ENCODE assay signal across 8 cellular contexts in the genomic region with DNA sequence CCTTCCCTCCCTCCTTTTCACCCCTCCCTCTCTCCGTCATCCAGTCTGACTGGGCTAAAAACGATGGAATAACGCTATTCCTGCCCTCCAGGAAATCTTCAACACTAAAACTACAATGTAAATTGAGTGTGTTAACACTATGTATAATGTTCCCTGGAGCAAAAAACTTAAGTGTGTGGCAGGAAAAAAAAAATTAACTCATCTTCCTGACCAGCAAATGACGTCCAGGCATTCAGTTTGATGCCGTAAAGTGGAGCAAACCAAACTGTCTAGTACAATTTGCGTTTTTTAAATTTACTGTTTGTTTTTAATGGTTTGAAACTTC. TPM values are rescaled to one million over a fixed set of nuclear protein-coding genes. Genes with fewer than 3 reads are reported as not detected.
A peak's percentile ranks its signal among the peaks of the same experiment; 100 is the strongest.
DNase-seq lines count a peak whose midpoint lies in the region; ATAC-seq and TF ChIP-seq lines count a peak whose summit lies in the region.

No MANE protein-coding gene starts in this region.

- peaks cover 15% of the 10 kb centered on the region for H3K36me3 Mint-ChIP-seq in activated CD4-positive, alpha-beta T cell treated with anti-CD3 and anti-CD28 coated beads, Interleukin-2, amount 10 ng/mL, durations not matched to agents 7 days and 5 days (ENCODE audit: low read depth)

- intact Hi-C loops in adrenal gland (cut with DNase I): no loop called here

- peaks cover 73% of the 10 kb centered on the region for H3K4me1 Mint-ChIP-seq in activated CD4-positive, alpha-beta T cell treated with anti-CD3 and anti-CD28 coated beads, Interleukin-2, amount 10 ng/mL, durations not matched to agents 7 days and 5 days

- no peaks in the 10 kb centered on the region for H3K27me3 Mint-ChIP-seq in activated CD4-positive, alpha-beta T cell treated with anti-CD3 and anti-CD28 coated beads, Interleukin-2, amount 10 ng/mL, durations not matched to agents 7 days and 5 days

- H3K4me1 ChIP-seq in adrenal gland (replicated peaks in 1 of 2) (peaks cover 27 to 60% of the 10 kb centered on the region in 2 donors), thoracic aorta (ENCODE audit: control insufficient read depth in 1 of 2, low read depth in 2 of 2) (peaks cover 29 to 40% of the 10 kb centered on the region in 2 donors)

- H3K36me3 ChIP-seq in adrenal gland (replicated peaks in 1 of 2) (no peaks in the 10 kb centered on the region), thoracic aorta (no peaks in the 10 kb centered on the region)

- CTCF ChIA-PET in activated CD4-positive, alpha-beta T cell treated with anti-CD3 and anti-CD28 coated beads, Interleukin-2, amount 10 ng/mL, durations not matched to agents 7 days and 5 days (lab: Charles Lee): interaction anchor here (1.1 kb wide), 1 partner anchor 17 kb away, joined by 3 read pairs; no protein-coding TSS in a partner anchor

- ATAC-seq in thoracic aorta (ENCODE audit: insufficient number of reproducible peaks, low FRiP score, low read depth): no peak
- ATAC-seq in GM19351 (IDR thresholded peaks at IDR 0.05; ENCODE audit: unreplicated experiment): no peak
- no peak for ATAC-seq in GM21390 (IDR thresholded peaks at IDR 0.05; ENCODE audit: unreplicated experiment)

- H3K4me3 ChIP-seq in adrenal gland: peak overlapping the region in 2 of 4 donors; percentile 85 to 93
- H3K4me3 ChIP-seq in thoracic aorta: peak overlapping the region; percentile 98

- no peak for DNase-seq in activated CD4-positive, alpha-beta T cell treated with anti-CD3 and anti-CD28 coated beads, Interleukin-2, amount 10 ng/mL, durations not matched to agents 7 days and 5 days
- DNase-seq in activated CD4-positive, alpha-beta T cell treated with anti-CD3 and anti-CD28 coated beads for 48 hours: no peak
- DNase-seq in adrenal gland: no peak
- no peak for DNase-seq in thoracic aorta (ENCODE audit: low spot score)
- DNase-seq in NCI-H510A treated with DMSO at 0.1 percent for 48 hours (lab: John Stamatoyannopoulos, UW): no peak

- no peak for TF ChIP-seq CTCF in adrenal gland (IDR thresholded peaks at IDR 0.05)
- TF ChIP-seq CTCF in thoracic aorta (IDR thresholded peaks at IDR 0.05): no peak

- H3K27me3 ChIP-seq in adrenal gland (no peaks in the 10 kb centered on the region), layer of hippocampus (ENCODE audit: control insufficient read depth, insufficient read depth, low read length) (no peaks in the 10 kb centered on the region), thoracic aorta (replicated peaks; ENCODE audit: insufficient read depth) (no peaks in the 10 kb centered on the region)

- H3K9me3 ChIP-seq in adrenal gland (replicated peaks in 1 of 3): no peaks in the 10 kb centered on the region
- no peaks in the 10 kb centered on the region for H3K9me3 ChIP-seq in thoracic aorta

- POLR2A ChIA-PET in activated CD4-positive, alpha-beta T cell treated with anti-CD3 and anti-CD28 coated beads, Interleukin-2, amount 10 ng/mL, durations not matched to agents 7 days and 5 days (lab: Charles Lee): no interaction called here

- H3K27ac Mint-ChIP-seq in activated CD4-positive, alpha-beta T cell treated with anti-CD3 and anti-CD28 coated beads, Interleukin-2, amount 10 ng/mL, durations not matched to agents 7 days and 5 days: peak overlapping the region; percentile 91

- no peaks in the 10 kb centered on the region for H3K9me3 Mint-ChIP-seq in activated CD4-positive, alpha-beta T cell treated with anti-CD3 and anti-CD28 coated beads, Interleukin-2, amount 10 ng/mL, durations not matched to agents 7 days and 5 days

- WGBS in adrenal gland, 4 donors: 50 to 60% (median 54%) methylated on average over 6 of the region's 6 CpGs

- H3K4me3 Mint-ChIP-seq in activated CD4-positive, alpha-beta T cell treated with anti-CD3 and anti-CD28 coated beads, Interleukin-2, amount 10 ng/mL, durations not matched to agents 7 days and 5 days: peak overlapping the region; percentile 98

- H3K27ac ChIP-seq in adrenal gland (peak overlapping the region in 4 of 5 donors; percentile 21 to 91 (median 74)), layer of hippocampus (ENCODE audit: low read depth, low read length) (peak overlapping the region; percentile 33), thoracic aorta (peak overlapping the region; percentile 90 to 92)

- TF ChIP-seq POLR2A in adrenal gland (IDR thresholded peaks at IDR 0.05): no peak

RNA-seq across cellular contexts. Expression of gene MTPN, which starts 0.5 kb away (rescaled TPM):
- total RNA-seq in activated CD4-positive, alpha-beta T cell treated with anti-CD3 and anti-CD28 coated beads, Interleukin-2, amount 10 ng/mL, durations not matched to agents 7 days and 5 days: 100 to 1,000 TPM; 128 to 168 TPM
- 100 to 1,000 TPM in 2 of 8 donors, 10 to 100 TPM in 6; 53.8 to 116 (median 91.0) TPM for total RNA-seq in adrenal gland
- 10 to 100 TPM; 16.7 to 90.6 (median 29.7) TPM for polyA plus RNA-seq in adrenal gland
- total RNA-seq in thoracic aorta: 10 to 100 TPM; 87.2 to 95.0 TPM

Comparison
In these comparisons a context has a peak if more than half of its experiments do, and no peak if none do; other contexts are left out.
1. H3K27ac ChIP-seq: peak in every context shown above with its lines; median percentile 91 in thoracic aorta; 74 in adrenal gland; 33 in layer of hippocampus.